Comparison of ENCODE assay signal across 8 cellular contexts in the genomic region with DNA sequence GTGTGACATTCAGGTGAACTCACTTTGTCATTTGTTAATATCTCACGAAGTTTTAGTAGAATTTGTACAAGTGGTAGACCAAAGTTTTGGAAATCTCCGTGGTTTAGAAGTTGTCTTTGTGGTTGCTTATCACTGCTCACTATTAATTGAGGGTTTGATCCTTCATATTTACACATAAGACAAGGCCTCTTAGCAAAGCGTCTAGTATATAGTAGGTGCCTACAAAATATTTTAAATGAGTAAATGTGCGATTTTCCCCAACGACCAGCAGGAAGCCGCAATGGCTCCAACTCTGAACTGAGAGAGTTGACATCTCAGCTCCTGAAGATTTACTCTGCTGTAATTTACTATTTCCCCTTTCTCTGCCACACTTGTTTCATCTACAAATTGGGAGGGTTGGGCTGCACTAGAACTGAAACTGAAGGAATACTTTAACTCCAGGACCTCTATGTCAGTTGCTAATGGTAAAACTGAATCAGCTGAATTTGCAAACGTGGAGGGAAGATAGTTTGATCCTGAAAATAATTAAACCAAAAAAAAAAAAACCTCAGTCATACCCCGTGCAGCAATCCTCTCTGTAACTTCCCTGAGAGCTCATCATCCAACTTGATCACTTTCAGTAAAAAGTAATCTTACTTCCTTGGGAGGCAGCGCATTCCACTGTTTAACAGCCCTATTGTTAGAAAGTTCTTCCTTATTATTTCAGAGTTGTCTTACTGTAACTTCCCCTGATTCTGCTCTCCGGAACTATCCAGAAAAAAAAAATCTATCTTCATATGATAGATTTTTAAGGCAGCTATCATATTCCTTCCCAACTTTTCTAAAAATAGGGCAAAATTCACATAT. TPM values are rescaled to one million over a fixed set of nuclear protein-coding genes. Genes with fewer than 3 reads are reported as not detected.
DNase-seq lines count a peak whose midpoint lies in the region; ATAC-seq and TF ChIP-seq lines count a peak whose summit lies in the region.

No MANE protein-coding gene starts in this region.

- H3K4me3 ChIP-seq in liver (ENCODE audit: low read depth in 1 of 3, low read length in 3 of 3) (peak overlapping the region in 2 of 3 donors; percentile 73 to 97), thyroid gland (replicated peaks in 1 of 3) (peak overlapping the region in 1 of 3 donors; percentile 88)

- H3K36me3 ChIP-seq in liver (ENCODE audit: control insufficient read depth in 4 of 4, insufficient read depth in 3 of 4, low read depth in 1 of 4, low read length in 3 of 4) = no peaks in the 10 kb centered on the region
- H3K36me3 ChIP-seq in thyroid gland = no peaks in the 10 kb centered on the region

- H3K4me3 Mint-ChIP-seq in activated T-cell treated with anti-CD3 and anti-CD28 coated beads, Interleukin-2, amount 50 U/mL, for 72 hours = peak overlapping the region; percentile 80 to 92
- H3K4me3 Mint-ChIP-seq in activated naive CD8-positive, alpha-beta T cell treated with anti-CD3 and anti-CD28 coated beads, Interleukin-2, amount 10 ng/mL, durations not matched to agents 7 days and 5 days = peak overlapping the region; percentile 80

- H3K27ac Mint-ChIP-seq in activated T-cell treated with anti-CD3 and anti-CD28 coated beads, Interleukin-2, amount 50 U/mL, for 72 hours = peak overlapping the region; percentile 58
- H3K27ac Mint-ChIP-seq in activated naive CD8-positive, alpha-beta T cell treated with anti-CD3 and anti-CD28 coated beads, Interleukin-2, amount 10 ng/mL, durations not matched to agents 7 days and 5 days = peak overlapping the region; percentile 45

- peaks cover 63% of the 10 kb centered on the region for H3K27me3 Mint-ChIP-seq in activated T-cell treated with anti-CD3 and anti-CD28 coated beads, Interleukin-2, amount 50 U/mL, for 72 hours (ENCODE audit: low read depth)
- H3K27me3 Mint-ChIP-seq in activated naive CD8-positive, alpha-beta T cell treated with anti-CD3 and anti-CD28 coated beads, Interleukin-2, amount 10 ng/mL, durations not matched to agents 7 days and 5 days = peaks cover 47% of the 10 kb centered on the region

- H3K27ac ChIP-seq in liver (ENCODE audit: low read depth in 1 of 2, low read length in 2 of 2) (peak overlapping the region; percentile 94 to 97), thyroid gland (peak overlapping the region in 2 of 3 donors; percentile 93 to 96)

- POLR2A ChIA-PET in activated naive CD8-positive, alpha-beta T cell treated with anti-CD3 and anti-CD28 coated beads, Interleukin-2, amount 10 ng/mL, durations not matched to agents 7 days and 5 days (lab: Charles Lee) = no interaction called here

- no peaks in the 10 kb centered on the region for H3K9me3 Mint-ChIP-seq in activated T-cell treated with anti-CD3 and anti-CD28 coated beads, Interleukin-2, amount 50 U/mL, for 72 hours
- no peaks in the 10 kb centered on the region for H3K9me3 Mint-ChIP-seq in activated naive CD8-positive, alpha-beta T cell treated with anti-CD3 and anti-CD28 coated beads, Interleukin-2, amount 10 ng/mL, durations not matched to agents 7 days and 5 days

- H3K27me3 ChIP-seq in liver (ENCODE audit: control insufficient read depth in 4 of 4, insufficient read depth in 4 of 4, low read length in 3 of 4) (no peaks in the 10 kb centered on the region), thyroid gland (no peaks in the 10 kb centered on the region)

- peaks cover 6 to 28% (median 12%) of the 10 kb centered on the region in 4 donors for H3K4me1 ChIP-seq in liver (ENCODE audit: control insufficient read depth in 4 of 4, insufficient read depth in 4 of 4, low read length in 3 of 4)
- peaks cover 6 to 21% of the 10 kb centered on the region in 2 donors for H3K4me1 ChIP-seq in thyroid gland

- peak overlapping the region; percentile 52 to 90 for H3K9ac ChIP-seq in liver (ENCODE audit: low read depth in 1 of 2, low read length in 2 of 2)

- intact Hi-C loops in thyroid gland (cut with DNase I) = no loop called here

- TF ChIP-seq CTCF in liver (IDR thresholded peaks at IDR 0.05; ENCODE audit: low read depth, low read length, missing input control) (no peak), thyroid gland (IDR thresholded peaks at IDR 0.05) (no peak)

- WGBS in liver = 43% methylated on average over 10 of the region's 10 CpGs
- WGBS in thyroid gland, 2 donors = 75 to 77% methylated on average over 10 of the region's 10 CpGs

- TF ChIP-seq RAD21 in liver (IDR thresholded peaks at IDR 0.05) = no peak

- peaks cover 50% of the 10 kb centered on the region for H3K4me1 Mint-ChIP-seq in activated T-cell treated with anti-CD3 and anti-CD28 coated beads, Interleukin-2, amount 50 U/mL, for 72 hours (ENCODE audit: low read depth)
- H3K4me1 Mint-ChIP-seq in activated naive CD8-positive, alpha-beta T cell treated with anti-CD3 and anti-CD28 coated beads, Interleukin-2, amount 10 ng/mL, durations not matched to agents 7 days and 5 days = peaks cover 40% of the 10 kb centered on the region

- TF ChIP-seq POLR2A in thyroid gland (IDR thresholded peaks at IDR 0.05) = no peak

- DNase-seq in activated T-cell treated with anti-CD3 and anti-CD28 coated beads, Interleukin-2, amount 50 U/mL, for 72 hours = no peak
- DNase-seq in activated T-cell treated with anti-CD3 and anti-CD28 coated beads, Interleukin-2, amount 50 U/mL, for 1 hour = no peak
- no peak for DNase-seq in activated naive CD8-positive, alpha-beta T cell treated with anti-CD3 and anti-CD28 coated beads, Interleukin-2, amount 10 ng/mL, durations not matched to agents 7 days and 5 days
- no peak for DNase-seq in thyroid gland
- no peak for DNase-seq in NCI-H1694 treated with DMSO at 0.1 percent for 48 hours (lab: John Stamatoyannopoulos, UW)
- DNase-seq in activated gamma-delta T cell (lab: John Stamatoyannopoulos, UW) = no peak

- H3K9me3 ChIP-seq in liver (ENCODE audit: control insufficient read depth in 4 of 4, low read length in 3 of 4) = no peaks in the 10 kb centered on the region
- no peaks in the 10 kb centered on the region for H3K9me3 ChIP-seq in thyroid gland

- no peak for ATAC-seq in activated T-cell treated with anti-CD3 and anti-CD28 coated beads, Interleukin-2, amount 50 U/mL, for 72 hours (replicated peaks in 1 of 2)
- ATAC-seq in activated naive CD8-positive, alpha-beta T cell treated with anti-CD3 and anti-CD28 coated beads, Interleukin-2, amount 10 ng/mL, durations not matched to agents 7 days and 5 days (ENCODE audit: low read depth) = no peak
- no peak for ATAC-seq in GM21576 (IDR thresholded peaks at IDR 0.05; ENCODE audit: unreplicated experiment)

- H3K36me3 Mint-ChIP-seq in activated T-cell treated with anti-CD3 and anti-CD28 coated beads, Interleukin-2, amount 50 U/mL, for 72 hours (ENCODE audit: insufficient read depth in 2 of 2) = no peaks in the 10 kb centered on the region
- no peaks in the 10 kb centered on the region for H3K36me3 Mint-ChIP-seq in activated naive CD8-positive, alpha-beta T cell treated with anti-CD3 and anti-CD28 coated beads, Interleukin-2, amount 10 ng/mL, durations not matched to agents 7 days and 5 days

TF ChIP-seq in liver, 16 proteins besides CTCF, POLR2A, EP300 and RAD21:
- TF ChIP-seq, protein P1, sequence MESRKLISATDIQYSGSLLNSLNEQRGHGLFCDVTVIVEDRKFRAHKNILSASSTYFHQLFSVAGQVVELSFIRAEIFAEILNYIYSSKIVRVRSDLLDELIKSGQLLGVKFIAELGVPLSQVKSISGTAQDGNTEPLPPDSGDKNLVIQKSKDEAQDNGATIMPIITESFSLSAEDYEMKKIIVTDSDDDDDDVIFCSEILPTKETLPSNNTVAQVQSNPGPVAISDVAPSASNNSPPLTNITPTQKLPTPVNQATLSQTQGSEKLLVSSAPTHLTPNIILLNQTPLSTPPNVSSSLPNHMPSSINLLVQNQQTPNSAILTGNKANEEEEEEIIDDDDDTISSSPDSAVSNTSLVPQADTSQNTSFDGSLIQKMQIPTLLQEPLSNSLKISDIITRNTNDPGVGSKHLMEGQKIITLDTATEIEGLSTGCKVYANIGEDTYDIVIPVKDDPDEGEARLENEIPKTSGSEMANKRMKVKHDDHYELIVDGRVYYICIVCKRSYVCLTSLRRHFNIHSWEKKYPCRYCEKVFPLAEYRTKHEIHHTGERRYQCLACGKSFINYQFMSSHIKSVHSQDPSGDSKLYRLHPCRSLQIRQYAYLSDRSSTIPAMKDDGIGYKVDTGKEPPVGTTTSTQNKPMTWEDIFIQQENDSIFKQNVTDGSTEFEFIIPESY (IDR thresholded peaks at IDR 0.05) = no peak
- TF ChIP-seq, protein P2, sequence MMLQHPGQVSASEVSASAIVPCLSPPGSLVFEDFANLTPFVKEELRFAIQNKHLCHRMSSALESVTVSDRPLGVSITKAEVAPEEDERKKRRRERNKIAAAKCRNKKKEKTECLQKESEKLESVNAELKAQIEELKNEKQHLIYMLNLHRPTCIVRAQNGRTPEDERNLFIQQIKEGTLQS (IDR thresholded peaks at IDR 0.05) = no peak
- TF ChIP-seq TAF1 (conservative IDR thresholded peaks at IDR 0.05) = no peak
- TF ChIP-seq, protein P3, sequence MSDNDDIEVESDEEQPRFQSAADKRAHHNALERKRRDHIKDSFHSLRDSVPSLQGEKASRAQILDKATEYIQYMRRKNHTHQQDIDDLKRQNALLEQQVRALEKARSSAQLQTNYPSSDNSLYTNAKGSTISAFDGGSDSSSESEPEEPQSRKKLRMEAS (IDR thresholded peaks at IDR 0.05) = no peak

RNA-seq across cellular contexts. Expression of a gene that starts 1.3 kb away (rescaled TPM):
- total RNA-seq in activated T-cell treated with anti-CD3 and anti-CD28 coated beads, Interleukin-2, amount 50 U/mL, for 72 hours = 10 to 100 TPM; 13.4 to 28.8 TPM
- 10 to 100 TPM; 15.8 to 18.6 TPM for total RNA-seq in activated naive CD8-positive, alpha-beta T cell treated with anti-CD3 and anti-CD28 coated beads, Interleukin-2, amount 10 ng/mL, durations not matched to agents 7 days and 5 days
- total RNA-seq in liver (10 to 100 TPM; 16.7 to 31.3 TPM), thyroid gland (10 to 100 TPM; 67.5 to 92.9 (median 71.6) TPM)
- polyA plus RNA-seq in liver = 10 to 100 TPM in 1 of 2 donors, 1 to 10 TPM in 1; 7.5 to 12.7 TPM

RNA-seq across cellular contexts. Expression of a gene that starts 9.6 kb away (rescaled TPM):
- 1 to 10 TPM; 2.0 to 4.6 TPM for total RNA-seq in activated T-cell treated with anti-CD3 and anti-CD28 coated beads, Interleukin-2, amount 50 U/mL, for 72 hours
- total RNA-seq in activated naive CD8-positive, alpha-beta T cell treated with anti-CD3 and anti-CD28 coated beads, Interleukin-2, amount 10 ng/mL, durations not matched to agents 7 days and 5 days = 1 to 10 TPM; 1.5 to 2.3 TPM
- 10 to 100 TPM; 12.8 to 32.6 TPM for total RNA-seq in liver
- 10 to 100 TPM in 1 of 2 donors, 1 to 10 TPM in 1; 9.7 to 33.1 TPM for polyA plus RNA-seq in liver
- 10 to 100 TPM in 3 of 4 donors, 1 to 10 TPM in 1; 8.0 to 69.1 (median 20.5) TPM for total RNA-seq in thyroid gland
